In the genomic region with DNA sequence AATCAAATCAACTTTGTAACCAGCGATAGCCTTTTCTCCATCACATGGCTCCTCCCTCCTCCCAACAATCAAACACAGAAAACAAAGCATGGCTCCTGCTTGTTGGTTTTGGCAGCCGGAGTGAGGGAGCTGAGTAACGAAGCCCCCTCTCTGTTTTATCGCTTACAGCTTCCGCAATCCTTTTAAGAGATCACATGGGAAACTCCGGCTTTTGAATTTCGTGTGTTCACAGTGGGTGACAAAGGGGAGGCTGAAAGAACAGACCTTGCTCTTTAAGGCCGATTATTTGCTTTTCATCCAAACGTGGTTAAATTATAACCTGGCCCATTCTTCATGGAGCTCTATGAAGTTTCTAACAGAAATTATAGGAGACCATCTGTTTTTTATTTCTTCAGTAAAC, we compare ENCODE assay signal across 14 cellular contexts.
DNase-seq lines count a peak whose midpoint lies in the region; ATAC-seq and TF ChIP-seq lines count a peak whose summit lies in the region.
"Had no signal": no experiment of that assay in that cellular context is flagged by ENCODE, and none has a peak within 500 bp of the region (broad histone marks: within the 10 kb centered on the region; RNA-seq: fewer than 3 reads in every experiment).

No MANE protein-coding gene starts in this region.

- H3K27ac Mint-ChIP-seq in Caco-2 (ENCODE audit: unreplicated experiment): peak overlapping the region; percentile 43
- no peak overlapping the region for H3K27ac Mint-ChIP-seq in activated naive CD4-positive, alpha-beta T cell treated with anti-CD3 and anti-CD28 coated beads, Interleukin-2, amount 50 U/mL, for 72 hours
- no peak overlapping the region for H3K27ac Mint-ChIP-seq in activated T-cell treated with anti-CD3 and anti-CD28 coated beads, Interleukin-2, amount 50 U/mL, for 24 hours
- H3K27ac Mint-ChIP-seq: activated T-cell treated with anti-CD3 and anti-CD28 coated beads, Interleukin-2, amount 50 U/mL, for 72 hours; HFFc6; memory B cell had no signal

- H3K36me3 ChIP-seq in Caco-2 (ENCODE audit: control insufficient read depth, insufficient read depth, low read length) (no peaks in the 10 kb centered on the region), left ventricle myocardium inferior (no peaks in the 10 kb centered on the region)
- H3K36me3 ChIP-seq: esophagus muscularis mucosa, ovary had no signal

- H3K9me3 ChIP-seq in Caco-2 (no peaks in the 10 kb centered on the region), left ventricle myocardium inferior (replicated peaks) (peaks cover 15% of the 10 kb centered on the region)
- H3K9me3 ChIP-seq: esophagus muscularis mucosa, ovary had no signal

- H3K4me3 ChIP-seq in Caco-2 (ENCODE audit: low read depth, low read length) (no peak overlapping the region), left ventricle myocardium inferior (no peak overlapping the region)
- H3K4me3 ChIP-seq: esophagus muscularis mucosa, ovary had no signal

- no peaks in the 10 kb centered on the region for H3K36me3 Mint-ChIP-seq in Caco-2 (ENCODE audit: insufficient read depth, unreplicated experiment)
- no peaks in the 10 kb centered on the region for H3K36me3 Mint-ChIP-seq in activated naive CD4-positive, alpha-beta T cell treated with anti-CD3 and anti-CD28 coated beads, Interleukin-2, amount 50 U/mL, for 72 hours
- H3K36me3 Mint-ChIP-seq in activated T-cell treated with anti-CD3 and anti-CD28 coated beads, Interleukin-2, amount 50 U/mL, for 24 hours (ENCODE audit: low read depth): no peaks in the 10 kb centered on the region
- H3K36me3 Mint-ChIP-seq: memory B cell had no signal

- peak overlapping the region; percentile 48 for H3K4me3 Mint-ChIP-seq in Caco-2 (ENCODE audit: unreplicated experiment)
- H3K4me3 Mint-ChIP-seq in activated T-cell treated with anti-CD3 and anti-CD28 coated beads, Interleukin-2, amount 50 U/mL, for 24 hours: no peak overlapping the region
- H3K4me3 Mint-ChIP-seq: activated T-cell treated with anti-CD3 and anti-CD28 coated beads, Interleukin-2, amount 50 U/mL, for 72 hours; HFFc6; memory B cell had no signal

- H3K27ac ChIP-seq in left ventricle myocardium inferior (replicated peaks): no peak overlapping the region
- H3K27ac ChIP-seq: esophagus muscularis mucosa, ovary had no signal

- POLR2A ChIA-PET in Caco-2 (lab: Charles Lee): no interaction called here

- H3K27me3 ChIP-seq in Caco-2 (replicated peaks; ENCODE audit: control insufficient read depth, insufficient read depth, low read length): no peaks in the 10 kb centered on the region
- H3K27me3 ChIP-seq in left ventricle myocardium inferior (ENCODE audit: low read depth): no peaks in the 10 kb centered on the region
- H3K27me3 ChIP-seq: ovary had no signal

- TF ChIP-seq CTCF in Caco-2 (IDR thresholded peaks at IDR 0.05; ENCODE audit: insufficient read depth in 1 of 2, low read depth in 1 of 2, low read length in 1 of 2, severe bottlenecking in 1 of 2, unreplicated experiment in 1 of 2) (no peak), left ventricle myocardium inferior (IDR thresholded peaks at IDR 0.05; ENCODE audit: borderline replicate concordance) (no peak)

- peaks cover 23% of the 10 kb centered on the region for H3K9me3 Mint-ChIP-seq in Caco-2 (ENCODE audit: unreplicated experiment)
- H3K9me3 Mint-ChIP-seq in activated naive CD4-positive, alpha-beta T cell treated with anti-CD3 and anti-CD28 coated beads, Interleukin-2, amount 50 U/mL, for 72 hours: peaks cover 0 to 13% of the 10 kb centered on the region in 2 donors
- peaks cover 6% of the 10 kb centered on the region for H3K9me3 Mint-ChIP-seq in activated T-cell treated with anti-CD3 and anti-CD28 coated beads, Interleukin-2, amount 50 U/mL, for 24 hours

- H3K4me1 ChIP-seq in Caco-2 (no peaks in the 10 kb centered on the region), left ventricle myocardium inferior (no peaks in the 10 kb centered on the region)
- H3K4me1 ChIP-seq: esophagus muscularis mucosa had no signal

- BruUV-seq in Caco-2 (replicated peaks; lab: Mats Ljungman, UMichigan): no TSS peak

- DNase-seq in Caco-2 (peak in 1 of 2 experiments; percentile 31), NCI-H1436 treated with DMSO at 0.1 percent for 48 hours (lab: John Stamatoyannopoulos, UW) (peak; percentile 54), NCI-H69 (lab: John Stamatoyannopoulos, UW) (peak; percentile 100), left lobe of liver (ENCODE audit: low spot score) (no peak), H4 (ENCODE audit: low spot score) (no peak), left ventricle myocardium inferior (no peak)
- DNase-seq in activated naive CD4-positive, alpha-beta T cell treated with anti-CD3 and anti-CD28 coated beads, Interleukin-2, amount 50 U/mL, for 72 hours (ENCODE audit: low spot score in 2 of 2): no peak
- no peak for DNase-seq in activated T-cell treated with anti-CD3 and anti-CD28 coated beads, Interleukin-2, amount 50 U/mL, for 24 hours
- DNase-seq: activated T-cell treated with anti-CD3 and anti-CD28 coated beads, Interleukin-2, amount 50 U/mL, for 72 hours; cortex of kidney; HFFc6; ovary had no signal

- CTCF ChIA-PET in Caco-2 (lab: Charles Lee): interaction anchor here (1.0 kb wide), 1 partner anchor 80 kb away, joined by 3 read pairs; no protein-coding TSS in a partner anchor

- H3K4me1 Mint-ChIP-seq in Caco-2 (ENCODE audit: low read depth, unreplicated experiment): no peaks in the 10 kb centered on the region
- no peaks in the 10 kb centered on the region for H3K4me1 Mint-ChIP-seq in activated T-cell treated with anti-CD3 and anti-CD28 coated beads, Interleukin-2, amount 50 U/mL, for 24 hours (ENCODE audit: low read depth)
- H3K4me1 Mint-ChIP-seq: memory B cell had no signal

- no peaks in the 10 kb centered on the region for H3K27me3 Mint-ChIP-seq in Caco-2 (ENCODE audit: insufficient read depth, unreplicated experiment)
- H3K27me3 Mint-ChIP-seq in activated T-cell treated with anti-CD3 and anti-CD28 coated beads, Interleukin-2, amount 50 U/mL, for 24 hours: no peaks in the 10 kb centered on the region
- H3K27me3 Mint-ChIP-seq: memory B cell had no signal

- ATAC-seq in left lobe of liver: peak; percentile 91
- ATAC-seq in activated naive CD4-positive, alpha-beta T cell treated with anti-CD3 and anti-CD28 coated beads, Interleukin-2, amount 50 U/mL, for 72 hours: no peak
- ATAC-seq: activated T-cell treated with anti-CD3 and anti-CD28 coated beads, Interleukin-2, amount 50 U/mL, for 72 hours had no signal

- intact Hi-C loops in Caco-2 (cut with micrococcal nuclease; ENCODE audit: unreplicated experiment) (no loop called here), left ventricle myocardium inferior (cut with micrococcal nuclease) (no loop called here)

Comparison
In these comparisons a context has a peak if more than half of its experiments do, and no peak if none do; other contexts are left out.
1. DNase-seq: peak in NCI-H1436 treated with DMSO at 0.1 percent for 48 hours (single experiment) and NCI-H69 (single experiment); none in left lobe of liver (single experiment), H4 (single experiment), left ventricle myocardium inferior (single experiment), activated naive CD4-positive, alpha-beta T cell treated with anti-CD3 and anti-CD28 coated beads, Interleukin-2, amount 50 U/mL, for 72 hours (0 of 2) and activated T-cell treated with anti-CD3 and anti-CD28 coated beads, Interleukin-2, amount 50 U/mL, for 24 hours (single experiment).